ENCODE assay signal across 8 cellular contexts in genomic region chr6:77466055-77467028, GRCh38. TPM values are rescaled to one million over a fixed set of nuclear protein-coding genes. Genes with fewer than 3 reads are reported as not detected.
DNase-seq lines count a peak whose midpoint lies in the region; ATAC-seq and TF ChIP-seq lines count a peak whose summit lies in the region.

No MANE protein-coding gene starts in this region.

- intact Hi-C loops in lower lobe of right lung (cut with DNase I), result no loop called here

- WGBS in ectodermal cell, 2 experiments, result 2 to 3% methylated on average over 36 of the region's 36 CpGs
- WGBS in thymus, result 2% methylated on average over 36 of the region's 36 CpGs

- H3K27ac ChIP-seq in ectodermal cell (ENCODE audit: insufficient read depth, low read depth, low read length, poor library complexity, severe bottlenecking) (no peak overlapping the region), lower lobe of right lung (peak overlapping the region; percentile 13), thymus (ENCODE audit: low read depth) (no peak overlapping the region)

- ATAC-seq in HG03135 (IDR thresholded peaks at IDR 0.05; ENCODE audit: unreplicated experiment) (peak; percentile 84), SK-N-SH treated with all-trans-retinoic acid at 6 μM for 48 hours (peak; percentile 84), lower lobe of right lung (peak; percentile 77 to 89)

- in situ Hi-C loops in Caki2 (cut with HindIII; ENCODE audit: low pct_unique_long_range_greater_than_20kb, low sequenced_read_pairs), result no loop called here

- peak; percentile 44 for TF ChIP-seq CTCF in lower lobe of right lung (IDR thresholded peaks at IDR 0.05)

- H3K9me3 ChIP-seq in ectodermal cell (ENCODE audit: control insufficient read depth, low read length) (no peaks in the 10 kb centered on the region), lower lobe of right lung (no peaks in the 10 kb centered on the region), thymus (ENCODE audit: control insufficient read depth) (no peaks in the 10 kb centered on the region)

- DNase-seq in Caki2 (ENCODE audit: low read depth), result peak; percentile 55
- peak; percentile 38 for DNase-seq in GM19238 (ENCODE audit: insufficient read length, low spot score)
- DNase-seq in lower lobe of right lung, result peak; percentile 50
- no peak for DNase-seq in NCI-H2107 (lab: John Stamatoyannopoulos, UW)

- H3K4me3 ChIP-seq in ectodermal cell (ENCODE audit: insufficient read depth, low read depth, low read length), result peak overlapping the region; percentile 64
- H3K4me3 ChIP-seq in lower lobe of right lung, result peak overlapping the region; percentile 59
- H3K4me3 ChIP-seq in thymus (ENCODE audit: low read length), result peak overlapping the region; percentile 23

- H3K36me3 ChIP-seq in ectodermal cell (ENCODE audit: control insufficient read depth, insufficient read depth, low read length) (no peaks in the 10 kb centered on the region), lower lobe of right lung (no peaks in the 10 kb centered on the region), thymus (ENCODE audit: control insufficient read depth, insufficient read depth) (no peaks in the 10 kb centered on the region)

- peaks cover 8% of the 10 kb centered on the region for H3K4me1 ChIP-seq in ectodermal cell (ENCODE audit: control insufficient read depth, insufficient read depth, low read length)
- peaks cover 29% of the 10 kb centered on the region for H3K4me1 ChIP-seq in lower lobe of right lung
- no peaks in the 10 kb centered on the region for H3K4me1 ChIP-seq in thymus (ENCODE audit: control insufficient read depth, insufficient read depth, low read length)

- H3K27me3 ChIP-seq in ectodermal cell (ENCODE audit: control insufficient read depth, insufficient read depth, low read length, poor library complexity, severe bottlenecking) (peaks cover 62% of the 10 kb centered on the region), lower lobe of right lung (ENCODE audit: low read depth) (peaks cover 48% of the 10 kb centered on the region), thymus (ENCODE audit: control insufficient read depth, insufficient read depth) (peaks cover 26% of the 10 kb centered on the region)

TF ChIP-seq in SK-N-SH treated with all-trans-retinoic acid at 6 μM for 48 hours, 23 proteins besides CTCF, POLR2A, EP300 and RAD21:
- TF ChIP-seq POU6F1 (CRISPR knock-in tag; IDR thresholded peaks at IDR 0.05; ENCODE audit: borderline replicate concordance, low read depth) (no peak), ISL1 (CRISPR knock-in tag; IDR thresholded peaks at IDR 0.05) (no peak), TCF4 (CRISPR knock-in tag; IDR thresholded peaks at IDR 0.05; ENCODE audit: borderline replicate concordance) (no peak), TOX (CRISPR knock-in tag; IDR thresholded peaks at IDR 0.05; ENCODE audit: borderline replicate concordance) (no peak), ARNTL (CRISPR knock-in tag; IDR thresholded peaks at IDR 0.05; ENCODE audit: borderline replicate concordance, low read depth) (no peak), CSDC2 (CRISPR knock-in tag; IDR thresholded peaks at IDR 0.05) (no peak), GLIS3 (CRISPR knock-in tag; IDR thresholded peaks at IDR 0.05) (no peak), TSHZ2 (CRISPR knock-in tag; IDR thresholded peaks at IDR 0.05) (no peak), ESRRG (CRISPR knock-in tag; IDR thresholded peaks at IDR 0.05) (no peak)
TF ChIP-seq in SK-N-SH treated with all-trans-retinoic acid at 6 μM for 48 hours: peak in this region for 0.

RNA-seq across cellular contexts. Expression of gene HTR1B, which starts 3.1 kb away (rescaled TPM):
- not detected in 2 replicates for total RNA-seq in Caki2 (2014; rRNA removed; shearing (Covaris generic); ENCODE audit: low replicate concordance)
- not detected for polyA plus RNA-seq in ectodermal cell (2013, experiment 1 of 4)
- 0.09 TPM for polyA plus RNA-seq in ectodermal cell (2013, experiment 2 of 4)
- 0.11 TPM for polyA plus RNA-seq in ectodermal cell (2013, experiment 3 of 4)
- 0.16 TPM for polyA plus RNA-seq in ectodermal cell (2013, experiment 4 of 4)
- 0.18 TPM for total RNA-seq in lower lobe of right lung
- polyA plus RNA-seq in thymus, result 0.09 TPM
